ENCODE assay signal across 1 cellular context in the genomic region with DNA sequence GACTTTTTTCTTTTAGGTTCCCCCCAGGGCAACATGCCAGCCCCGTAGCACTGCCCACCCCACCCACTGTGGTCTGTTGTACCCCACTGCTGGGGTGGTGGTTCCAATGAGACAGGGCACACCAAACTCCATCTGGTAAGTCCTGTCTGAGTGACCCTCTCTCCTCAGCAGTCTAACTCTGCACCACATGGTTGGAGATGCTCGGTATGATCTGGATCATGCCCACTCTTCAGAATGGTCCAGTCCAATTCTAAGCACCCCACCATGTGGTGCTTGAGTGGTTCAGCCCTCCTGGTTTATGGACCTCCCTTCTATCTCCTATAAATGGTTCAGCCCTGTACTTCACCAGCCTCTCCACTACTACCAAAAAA.
TF ChIP-seq lines count a peak whose summit lies in the region.

No MANE protein-coding gene starts in this region.

TF ChIP-seq in HCT116, 20 proteins besides CTCF, POLR2A, EP300 and RAD21:
- TF ChIP-seq, protein P1, sequence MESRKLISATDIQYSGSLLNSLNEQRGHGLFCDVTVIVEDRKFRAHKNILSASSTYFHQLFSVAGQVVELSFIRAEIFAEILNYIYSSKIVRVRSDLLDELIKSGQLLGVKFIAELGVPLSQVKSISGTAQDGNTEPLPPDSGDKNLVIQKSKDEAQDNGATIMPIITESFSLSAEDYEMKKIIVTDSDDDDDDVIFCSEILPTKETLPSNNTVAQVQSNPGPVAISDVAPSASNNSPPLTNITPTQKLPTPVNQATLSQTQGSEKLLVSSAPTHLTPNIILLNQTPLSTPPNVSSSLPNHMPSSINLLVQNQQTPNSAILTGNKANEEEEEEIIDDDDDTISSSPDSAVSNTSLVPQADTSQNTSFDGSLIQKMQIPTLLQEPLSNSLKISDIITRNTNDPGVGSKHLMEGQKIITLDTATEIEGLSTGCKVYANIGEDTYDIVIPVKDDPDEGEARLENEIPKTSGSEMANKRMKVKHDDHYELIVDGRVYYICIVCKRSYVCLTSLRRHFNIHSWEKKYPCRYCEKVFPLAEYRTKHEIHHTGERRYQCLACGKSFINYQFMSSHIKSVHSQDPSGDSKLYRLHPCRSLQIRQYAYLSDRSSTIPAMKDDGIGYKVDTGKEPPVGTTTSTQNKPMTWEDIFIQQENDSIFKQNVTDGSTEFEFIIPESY (IDR thresholded peaks at IDR 0.05; ENCODE audit: extremely low read depth, insufficient replicate concordance, low read length): no peak
- TF ChIP-seq, protein P2, sequence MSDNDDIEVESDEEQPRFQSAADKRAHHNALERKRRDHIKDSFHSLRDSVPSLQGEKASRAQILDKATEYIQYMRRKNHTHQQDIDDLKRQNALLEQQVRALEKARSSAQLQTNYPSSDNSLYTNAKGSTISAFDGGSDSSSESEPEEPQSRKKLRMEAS (IDR thresholded peaks at IDR 0.05): no peak
- TF ChIP-seq SP1 (IDR thresholded peaks at IDR 0.05; ENCODE audit: low read depth): no peak
- TF ChIP-seq YY1 (IDR thresholded peaks at IDR 0.05; ENCODE audit: extremely low read depth, insufficient replicate concordance, low read depth, low read length): no peak
- no peak for TF ChIP-seq EZH2 (IDR thresholded peaks at IDR 0.05)
- TF ChIP-seq POLR2AphosphoS5 (IDR thresholded peaks at IDR 0.05; ENCODE audit: low read depth, low read length): no peak
- no peak for TF ChIP-seq EZH2phosphoT487 (IDR thresholded peaks at IDR 0.05; ENCODE audit: borderline replicate concordance)
- no peak for TF ChIP-seq CEBPB (IDR thresholded peaks at IDR 0.05; ENCODE audit: low read depth)
- TF ChIP-seq, protein P3, sequence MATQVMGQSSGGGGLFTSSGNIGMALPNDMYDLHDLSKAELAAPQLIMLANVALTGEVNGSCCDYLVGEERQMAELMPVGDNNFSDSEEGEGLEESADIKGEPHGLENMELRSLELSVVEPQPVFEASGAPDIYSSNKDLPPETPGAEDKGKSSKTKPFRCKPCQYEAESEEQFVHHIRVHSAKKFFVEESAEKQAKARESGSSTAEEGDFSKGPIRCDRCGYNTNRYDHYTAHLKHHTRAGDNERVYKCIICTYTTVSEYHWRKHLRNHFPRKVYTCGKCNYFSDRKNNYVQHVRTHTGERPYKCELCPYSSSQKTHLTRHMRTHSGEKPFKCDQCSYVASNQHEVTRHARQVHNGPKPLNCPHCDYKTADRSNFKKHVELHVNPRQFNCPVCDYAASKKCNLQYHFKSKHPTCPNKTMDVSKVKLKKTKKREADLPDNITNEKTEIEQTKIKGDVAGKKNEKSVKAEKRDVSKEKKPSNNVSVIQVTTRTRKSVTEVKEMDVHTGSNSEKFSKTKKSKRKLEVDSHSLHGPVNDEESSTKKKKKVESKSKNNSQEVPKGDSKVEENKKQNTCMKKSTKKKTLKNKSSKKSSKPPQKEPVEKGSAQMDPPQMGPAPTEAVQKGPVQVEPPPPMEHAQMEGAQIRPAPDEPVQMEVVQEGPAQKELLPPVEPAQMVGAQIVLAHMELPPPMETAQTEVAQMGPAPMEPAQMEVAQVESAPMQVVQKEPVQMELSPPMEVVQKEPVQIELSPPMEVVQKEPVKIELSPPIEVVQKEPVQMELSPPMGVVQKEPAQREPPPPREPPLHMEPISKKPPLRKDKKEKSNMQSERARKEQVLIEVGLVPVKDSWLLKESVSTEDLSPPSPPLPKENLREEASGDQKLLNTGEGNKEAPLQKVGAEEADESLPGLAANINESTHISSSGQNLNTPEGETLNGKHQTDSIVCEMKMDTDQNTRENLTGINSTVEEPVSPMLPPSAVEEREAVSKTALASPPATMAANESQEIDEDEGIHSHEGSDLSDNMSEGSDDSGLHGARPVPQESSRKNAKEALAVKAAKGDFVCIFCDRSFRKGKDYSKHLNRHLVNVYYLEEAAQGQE (IDR thresholded peaks at IDR 0.05; ENCODE audit: low read depth): no peak
- TF ChIP-seq ZFX (IDR thresholded peaks at IDR 0.05): no peak
- TF ChIP-seq ELF1 (IDR thresholded peaks at IDR 0.05; ENCODE audit: borderline replicate concordance, low read depth): no peak
- no peak for TF ChIP-seq ZNF274 (IDR thresholded peaks at IDR 0.05; ENCODE audit: low read depth, low read length)
- TF ChIP-seq CBX3 (IDR thresholded peaks at IDR 0.05; ENCODE audit: low read depth): no peak
